In genomic region chr16:5374184-5374583, GRCh38 we compare ENCODE assay signal across 23 cellular contexts.
DNase-seq lines count a peak whose midpoint lies in the region; ATAC-seq, FAIRE-seq and TF ChIP-seq lines count a peak whose summit lies in the region.
"Had no signal": no experiment of that assay in that cellular context is flagged by ENCODE, and none has a peak within 500 bp of the region (broad histone marks: within the 10 kb centered on the region; RNA-seq: fewer than 3 reads in every experiment).

No MANE protein-coding gene starts in this region.

- H3K4me3 ChIP-seq in GM23338 = no peak overlapping the region
- no peak overlapping the region for H3K4me3 ChIP-seq in NT2/D1 (ENCODE audit: insufficient read length, low read depth)
- no peak overlapping the region for H3K4me3 ChIP-seq in H1 (ENCODE audit: extremely low read depth in 1 of 4, insufficient read depth in 2 of 4, low read depth in 3 of 4, low read length in 4 of 4)
- H3K4me3 ChIP-seq in heart right ventricle = no peak overlapping the region
- H3K4me3 ChIP-seq: A549; BLaER1 treated with 17β-estradiol and CSF1 and Interleukin-3, amounts not matched to agents 10 nM and 100 nM had no signal

- no peaks in the 10 kb centered on the region for H3K36me3 Mint-ChIP-seq in GM23338 (ENCODE audit: low read depth)
- H3K36me3 Mint-ChIP-seq: CD8-positive, alpha-beta T cell had no signal

- H4K20me1 ChIP-seq in GM23338 (replicated peaks; ENCODE audit: insufficient read depth) = no peaks in the 10 kb centered on the region
- H4K20me1 ChIP-seq in H1 (replicated peaks in 1 of 2; ENCODE audit: control insufficient read depth in 1 of 2, insufficient read depth in 2 of 2, low read length in 2 of 2) = no peaks in the 10 kb centered on the region
- H4K20me1 ChIP-seq: BLaER1 treated with 17β-estradiol and CSF1 and Interleukin-3, amounts not matched to agents 10 nM and 100 nM had no signal

- no peak overlapping the region for H2BK12ac ChIP-seq in H1 (ENCODE audit: low read depth, low read length)

- H3K79me2 ChIP-seq in GM23338 (replicated peaks; ENCODE audit: insufficient read depth) (no peaks in the 10 kb centered on the region), H1 (ENCODE audit: control insufficient read depth in 1 of 2, insufficient read depth in 2 of 2, low read length in 2 of 2) (no peaks in the 10 kb centered on the region)

- H3K9me3 Mint-ChIP-seq in GM23338 = no peaks in the 10 kb centered on the region
- H3K9me3 Mint-ChIP-seq: CD4-positive, alpha-beta T cell; CD8-positive, alpha-beta T cell had no signal

- intact Hi-C loops in heart right ventricle (cut with DNase I) = no loop called here

- H4K5ac ChIP-seq in H1 (ENCODE audit: insufficient read length, low read depth, low read length) = no peak overlapping the region

- H3K56ac ChIP-seq in H1 (replicated peaks; ENCODE audit: insufficient read length, low read depth, low read length) = no peak overlapping the region

- no peak overlapping the region for H2BK5ac ChIP-seq in H1 (ENCODE audit: low read depth, low read length)

- H3K79me1 ChIP-seq in H1 (ENCODE audit: low read depth, low read length) = no peaks in the 10 kb centered on the region

- ATAC-seq in GM23338 (no peak; the same call in 2 of the 3 replicates), HG02610 (IDR thresholded peaks at IDR 0.05; ENCODE audit: unreplicated experiment) (no peak), GM19035 (IDR thresholded peaks at IDR 0.05; ENCODE audit: unreplicated experiment) (no peak), heart right ventricle (no peak)
- ATAC-seq: A549; CD8-positive, alpha-beta T cell had no signal

- H3K9me2 ChIP-seq in GM23338 (ENCODE audit: insufficient read depth) = 0 out of 2 replicates have a peak, but pooled peaks cover 5% of the 10 kb centered on the region

- no peak overlapping the region for H2AFZ ChIP-seq in GM23338
- H2AFZ ChIP-seq in H1 (ENCODE audit: low read length) = no peak overlapping the region

- no peaks in the 10 kb centered on the region for H3F3A ChIP-seq in GM23338 (replicated peaks; ENCODE audit: low read depth)

- TF ChIP-seq POLR2A in H1 (IDR thresholded peaks at IDR 0.05; ENCODE audit: control extremely low read depth in 1 of 2, low read depth in 2 of 2, low read length in 2 of 2) = no peak

- H2BK120ac ChIP-seq in H1 (replicated peaks; ENCODE audit: low read depth, low read length) = no peak overlapping the region

- H3K4me1 ChIP-seq in GM23338 (ENCODE audit: insufficient read depth) = no peaks in the 10 kb centered on the region
- no peaks in the 10 kb centered on the region for H3K4me1 ChIP-seq in NT2/D1 (ENCODE audit: insufficient read depth, insufficient read length)
- peaks cover 0 to 3% (median 0%) of the 10 kb centered on the region in 4 experiments; a peak in 1 of 7 replicates for H3K4me1 ChIP-seq in H1 (replicated peaks in 1 of 4; ENCODE audit: control insufficient read depth in 3 of 4, insufficient read depth in 4 of 4, low read length in 3 of 4)
- H3K4me1 ChIP-seq in heart right ventricle = no peaks in the 10 kb centered on the region
- H3K4me1 ChIP-seq: A549; BLaER1 treated with 17β-estradiol and CSF1 and Interleukin-3, amounts not matched to agents 10 nM and 100 nM; Caco-2 had no signal

- H4K91ac ChIP-seq in H1 (replicated peaks; ENCODE audit: insufficient read length, low read length) = no peak overlapping the region

- no peak overlapping the region for H4K8ac ChIP-seq in H1 (ENCODE audit: extremely low read depth, insufficient read depth, low read length)

- POLR2A ChIA-PET in H1 (lab: Charles Lee; ENCODE audit: partially characterized antibody) = no interaction called here

- no peak overlapping the region for H3K18ac ChIP-seq in H1 (ENCODE audit: extremely low read depth, low read length)

- no peak overlapping the region for H2AK5ac ChIP-seq in H1 (ENCODE audit: low read depth, low read length)

- H3K36me3 ChIP-seq in GM23338 (ENCODE audit: insufficient read depth) = no peaks in the 10 kb centered on the region
- H3K36me3 ChIP-seq in NT2/D1 (ENCODE audit: insufficient read depth, insufficient read length, low read length) = no peaks in the 10 kb centered on the region
- no peaks in the 10 kb centered on the region for H3K36me3 ChIP-seq in H1 (ENCODE audit: control insufficient read depth in 2 of 4, insufficient read depth in 4 of 4, low read length in 3 of 4)
- no peaks in the 10 kb centered on the region for H3K36me3 ChIP-seq in heart right ventricle
- H3K36me3 ChIP-seq: BLaER1 treated with 17β-estradiol and CSF1 and Interleukin-3, amounts not matched to agents 10 nM and 100 nM had no signal

- no peak overlapping the region for H3K14ac ChIP-seq in H1 (ENCODE audit: insufficient read length)

- DNase-seq in NCI-H82 (lab: John Stamatoyannopoulos, UW) (peak; percentile 10), NCI-H82 treated with DMSO at 0.1 percent for 48 hours (lab: John Stamatoyannopoulos, UW; ENCODE audit: unreplicated experiment) (no peak), GM23338 (ENCODE audit: low spot score) (peak; percentile 45), NT2/D1 (ENCODE audit: low read depth, low spot score) (peak; percentile 28), H1 (ENCODE audit: low read depth in 1 of 2, low spot score in 2 of 2) (no peak), heart right ventricle (no peak)
- DNase-seq: AML-193; Caco-2; Calu3; CD4-positive, alpha-beta T cell; CD8-positive, alpha-beta T cell; DMS79 treated with DMSO at 0.1 percent for 48 hours; GF-D8 had no signal

- H3K4me2 ChIP-seq in GM23338 (no peak overlapping the region), H1 (ENCODE audit: insufficient read depth in 1 of 2, low read depth in 2 of 2, low read length in 2 of 2) (no peak overlapping the region)
- H3K4me2 ChIP-seq: A549; BLaER1 treated with 17β-estradiol and CSF1 and Interleukin-3, amounts not matched to agents 10 nM and 100 nM had no signal

- TF ChIP-seq CTCF in GM23338 (conservative IDR thresholded peaks at IDR 0.05; ENCODE audit: low read depth in 2 of 2) (no peak), H1 (IDR thresholded peaks at IDR 0.05; ENCODE audit: control extremely low read depth in 1 of 3, insufficient read depth in 1 of 3, low read depth in 1 of 3, low read length in 3 of 3) (no peak), heart right ventricle (IDR thresholded peaks at IDR 0.05) (no peak)

- TF ChIP-seq RAD21 in H1 (IDR thresholded peaks at IDR 0.05 in 1 of 2, conservative IDR thresholded peaks at IDR 0.05 in 1 of 2; ENCODE audit: low read depth in 2 of 2, low read length in 2 of 2) = no peak

- H3K27ac ChIP-seq in GM23338 (ENCODE audit: low read depth) (no peak overlapping the region), H1 (ENCODE audit: low read depth, low read length) (no peak overlapping the region), heart right ventricle (no peak overlapping the region)
- H3K27ac ChIP-seq: 22Rv1; A549; BLaER1 treated with 17β-estradiol and CSF1 and Interleukin-3, amounts not matched to agents 10 nM and 100 nM; C4-2B had no signal

- CTCF ChIA-PET in H1 (lab: Charles Lee; ENCODE audit: partially characterized antibody) = interaction anchor here (0.6 kb wide), 1 partner anchor 11 kb away, joined by 3 read pairs; no protein-coding TSS in a partner anchor

- H3K23ac ChIP-seq in H1 (ENCODE audit: insufficient read length) = no peak overlapping the region

- no peaks in the 10 kb centered on the region; the same call in 1 of the 2 replicates for H3K23me2 ChIP-seq in H1 (ENCODE audit: low read depth, low read length)

- H3K9me3 ChIP-seq in NT2/D1 (ENCODE audit: insufficient read depth, low read length) = no peaks in the 10 kb centered on the region
- H3K9me3 ChIP-seq in H1 (ENCODE audit: insufficient read depth in 2 of 2, low read depth in 1 of 2, low read length in 1 of 2) = no peaks in the 10 kb centered on the region
- no peaks in the 10 kb centered on the region for H3K9me3 ChIP-seq in heart right ventricle
- H3K9me3 ChIP-seq: A549; BLaER1 treated with 17β-estradiol and CSF1 and Interleukin-3, amounts not matched to agents 10 nM and 100 nM; Caco-2 had no signal

- H3K4me3 Mint-ChIP-seq in GM23338 = no peak overlapping the region
- H3K4me3 Mint-ChIP-seq: B cell; CD4-positive, alpha-beta T cell; CD8-positive, alpha-beta T cell had no signal

- H3K9ac ChIP-seq in NT2/D1 (ENCODE audit: insufficient read length, low read depth) (no peak overlapping the region), H1 (replicated peaks in 1 of 4; ENCODE audit: extremely low read depth in 1 of 4, low read depth in 3 of 4, low read length in 3 of 4) (no peak overlapping the region)
- H3K9ac ChIP-seq: BLaER1 treated with 17β-estradiol and CSF1 and Interleukin-3, amounts not matched to agents 10 nM and 100 nM had no signal

- peaks cover 12% of the 10 kb centered on the region for H3K4me1 Mint-ChIP-seq in GM23338
- H3K4me1 Mint-ChIP-seq: B cell had no signal

- WGBS in H1 (ENCODE audit: extremely low coverage in 1 of 2, insufficient coverage in 1 of 2, insufficient read length in 1 of 2, insufficient replicate concordance in 2 of 2, low coverage in 1 of 2, low lambda C conversion rate in 2 of 2, missing lambda C conversion rate in 1 of 2), 2 experiments = 92% methylated on average over 4 of the region's 4 CpGs; no CpG with 5 or more reads in 1 of the 2 experiments
- WGBS in heart right ventricle, 2 donors = 67 to 68% methylated on average over 4 of the region's 4 CpGs

- H3K27me3 Mint-ChIP-seq in GM23338 (ENCODE audit: insufficient read depth, low read depth, poor library complexity) = peaks cover 4% of the 10 kb centered on the region

- H2BK20ac ChIP-seq in H1 (ENCODE audit: low read length) = no peak overlapping the region

- no peak overlapping the region for H2BK15ac ChIP-seq in H1 (ENCODE audit: low read length)

- TF ChIP-seq EP300 in H1 (IDR thresholded peaks at IDR 0.05; ENCODE audit: borderline replicate concordance in 1 of 2, low read depth in 2 of 2, low read length in 2 of 2) = no peak

- no peak overlapping the region for H3K4ac ChIP-seq in H1 (replicated peaks; ENCODE audit: insufficient read length, low read depth, low read length)

- FAIRE-seq in H1 (lab: Jason Lieb, UNC) = no peak
- FAIRE-seq: A549, D721Med, G401.6, GM12891 had no signal

- H3K27me3 ChIP-seq in GM23338 (ENCODE audit: insufficient read depth) = no peaks in the 10 kb centered on the region
- H3K27me3 ChIP-seq in NT2/D1 (ENCODE audit: insufficient read depth, insufficient read length) = no peaks in the 10 kb centered on the region
- H3K27me3 ChIP-seq in H1 (replicated peaks in 1 of 4; ENCODE audit: control insufficient read depth in 3 of 4, extremely low read depth in 1 of 4, insufficient read depth in 3 of 4, low read length in 3 of 4) = no peaks in the 10 kb centered on the region
- H3K27me3 ChIP-seq in heart right ventricle = peaks cover 0 to 18% (median 4%) of the 10 kb centered on the region in 7 donors

- H3K27ac Mint-ChIP-seq in GM23338 = no peak overlapping the region
- H3K27ac Mint-ChIP-seq: B cell; CD4-positive, alpha-beta T cell; CD8-positive, alpha-beta T cell had no signal

TF ChIP-seq in H1, 55 proteins besides CTCF, POLR2A, EP300 and RAD21 (continues in another document):
- TF ChIP-seq TEAD4 (IDR thresholded peaks at IDR 0.05; ENCODE audit: low read depth, low read length) = 0 out of 2 replicates have a peak, but pooled peaks have one; percentile 31

Comparison
In these comparisons a context has a peak if more than half of its experiments do, and no peak if none do; other contexts are left out.
1. DNase-seq: peak in NCI-H82 (single experiment), GM23338 (single experiment) and NT2/D1 (single experiment); none in NCI-H82 treated with DMSO at 0.1 percent for 48 hours (single experiment), H1 (0 of 2) and heart right ventricle (0 of 2).